10 cellular contexts compared by ENCODE assay signal in genomic region chr16:89973654-89974335, GRCh38. TPM values are rescaled to one million over a fixed set of nuclear protein-coding genes. Genes with fewer than 3 reads are reported as not detected.
DNase-seq lines count a peak whose midpoint lies in the region; ATAC-seq and TF ChIP-seq lines count a peak whose summit lies in the region.
"Had no signal": no experiment of that assay in that cellular context is flagged by ENCODE, and none has a peak within 500 bp of the region (broad histone marks: within the 10 kb centered on the region; RNA-seq: fewer than 3 reads in every experiment).

No MANE protein-coding gene starts in this region.

- H3K36me3 ChIP-seq in Peyer's patch, result peaks cover 0 to 12% (median 0%) of the 10 kb centered on the region in 3 donors
- H3K36me3 ChIP-seq in esophagus squamous epithelium, result peaks cover 0 to 33% (median 0%) of the 10 kb centered on the region in 3 donors

- H3K4me3 ChIP-seq in GM12864 (ENCODE audit: low read depth, low read length) (peak overlapping the region; percentile 93), Peyer's patch (peak overlapping the region in 2 of 4 donors; percentile 87 to 95), esophagus squamous epithelium (peak overlapping the region; percentile 68 to 90 (median 86))

- peaks cover 0 to 37% (median 4%) of the 10 kb centered on the region in 4 donors for H3K4me1 ChIP-seq in Peyer's patch
- peaks cover 6 to 46% (median 22%) of the 10 kb centered on the region in 3 donors for H3K4me1 ChIP-seq in esophagus squamous epithelium

- intact Hi-C loops in esophagus squamous epithelium (cut with DNase I), result no loop called here

- TF ChIP-seq CTCF in GM12864 (IDR thresholded peaks at IDR 0.05; ENCODE audit: low read depth, low read length, missing control alignments) (no peak), Peyer's patch (IDR thresholded peaks at IDR 0.05) (no peak), esophagus squamous epithelium (IDR thresholded peaks at IDR 0.05) (no peak)

- ATAC-seq in HG03135 (IDR thresholded peaks at IDR 0.05; ENCODE audit: unreplicated experiment) (no peak), GM18520 (IDR thresholded peaks at IDR 0.05; ENCODE audit: unreplicated experiment) (no peak)

- WGBS in esophagus squamous epithelium, 2 donors, result 77 to 86% methylated on average over 7 to 8 of the region's 13 CpGs

- H3K27ac ChIP-seq in Peyer's patch (peak overlapping the region in 3 of 4 donors; percentile 20 to 96 (median 96)), esophagus squamous epithelium (peak overlapping the region in 1 of 4 donors; percentile 93)

- TF ChIP-seq POLR2A in Peyer's patch (IDR thresholded peaks at IDR 0.05) (peak in 1 of 2 donors; percentile 39), esophagus squamous epithelium (IDR thresholded peaks at IDR 0.05) (no peak)

- H3K27me3 ChIP-seq in Peyer's patch (no peaks in the 10 kb centered on the region), esophagus squamous epithelium (no peaks in the 10 kb centered on the region)
- H3K27me3 ChIP-seq: adrenal gland had no signal

- H3K9me3 ChIP-seq in Peyer's patch (no peaks in the 10 kb centered on the region), esophagus squamous epithelium (no peaks in the 10 kb centered on the region)
- H3K9me3 ChIP-seq: adrenal gland had no signal

- DNase-seq in GM12864 (ENCODE audit: low read depth) (no peak), Peyer's patch (peak in 1 of 3 donors; percentile 66), esophagus squamous epithelium (lab: John Stamatoyannopoulos, UW) (no peak), renal cortical epithelial cell (ENCODE audit: low read depth) (peak; percentile 6), nucleus accumbens (lab: John Stamatoyannopoulos, UW) (no peak), Kasumi-1 (lab: John Stamatoyannopoulos, UW) (no peak)
- DNase-seq: adrenal gland, NCI-H1930 had no signal

RNA-seq across cellular contexts. Expression of gene DEF8, which starts 25.2 kb away (rescaled TPM):
- 100 to 1,000 TPM in 1 of 4 donors, 10 to 100 TPM in 3; 28.4 to 237 (median 60.9) TPM for total RNA-seq in Peyer's patch
- 10 to 100 TPM; 43.5 to 63.0 (median 52.4) TPM for total RNA-seq in esophagus squamous epithelium
- 84.7 and 105 TPM in 2 replicates for total RNA-seq in renal cortical epithelial cell

RNA-seq across cellular contexts. Expression of gene DBNDD1, which starts 45.5 kb away (rescaled TPM):
- total RNA-seq in Peyer's patch (10 to 100 TPM in 1 of 4 donors, 1 to 10 TPM in 3; 1.9 to 12.3 (median 6.1) TPM), esophagus squamous epithelium (10 to 100 TPM in 2 of 4 donors, 1 to 10 TPM in 2; 5.8 to 29.2 (median 12.7) TPM), renal cortical epithelial cell (14.4 and 24.2 TPM in 2 replicates)

RNA-seq across cellular contexts. Expression of gene TUBB3, which starts 50.7 kb away (rescaled TPM):
- 10 to 100 TPM in 1 of 4 donors, 1 to 10 TPM in 3; 2.1 to 12.4 (median 4.6) TPM for total RNA-seq in Peyer's patch
- total RNA-seq in esophagus squamous epithelium, result 1 to 10 TPM in 3 of 4 donors, not detected in 1; 2.2 to 9.6 (median 8.0) TPM
- 368 and 1,261 TPM in 2 replicates for total RNA-seq in renal cortical epithelial cell

RNA-seq across cellular contexts. Expression of gene MC1R, which starts 55.1 kb away (rescaled TPM):
- total RNA-seq in Peyer's patch (10 to 100 TPM in 2 of 4 donors, 1 to 10 TPM in 2; 8.3 to 29.2 (median 11.2) TPM), esophagus squamous epithelium (1 to 10 TPM; 1.1 to 3.4 (median 2.0) TPM), renal cortical epithelial cell (2.3 and 9.3 TPM in 2 replicates)

Comparison
In these comparisons a context has a peak if more than half of its experiments do, and no peak if none do; other contexts are left out.
1. RNA of gene TUBB3, which starts 50.7 kb away (total RNA-seq): 368 to 1,261 TPM in renal cortical epithelial cell; 2.2 to 9.6 TPM in esophagus squamous epithelium and 2.1 to 12.4 TPM in Peyer's patch; every median in the first group is over 10 times any median in the second.